In genomic region chr20:15637971-15638754, GRCh38 we compare ENCODE assay signal across 18 cellular contexts.
A peak's percentile ranks its signal among the peaks of the same experiment; 100 is the strongest.
DNase-seq lines count a peak whose midpoint lies in the region; TF ChIP-seq lines count a peak whose summit lies in the region.
"Had no signal": no experiment of that assay in that cellular context is flagged by ENCODE, and none has a peak within 500 bp of the region (broad histone marks: within the 10 kb centered on the region; RNA-seq: fewer than 3 reads in every experiment).

No MANE protein-coding gene starts in this region.

- peak; percentile 17 for TF ChIP-seq CTCF in epithelial cell of proximal tubule (conservative IDR thresholded peaks at IDR 0.05; ENCODE audit: low read depth, low read length)
- no peak for TF ChIP-seq CTCF in parathyroid adenoma (IDR thresholded peaks at IDR 0.05)

- no peaks in the 10 kb centered on the region for H3K4me1 ChIP-seq in parathyroid adenoma

- no peaks in the 10 kb centered on the region for H3K79me2 ChIP-seq in parathyroid adenoma

- no peak overlapping the region for H3K4me3 ChIP-seq in epithelial cell of proximal tubule (ENCODE audit: low read depth, low read length)
- no peak overlapping the region for H3K4me3 ChIP-seq in parathyroid adenoma (ENCODE audit: low read depth, low read length)
- H3K4me3 ChIP-seq: ascending aorta, K562, SK-N-MC had no signal

- H3K4me2 ChIP-seq in parathyroid adenoma (ENCODE audit: low read length) = peak overlapping the region; percentile 10

- no peaks in the 10 kb centered on the region for H3K9me3 ChIP-seq in parathyroid adenoma (ENCODE audit: control insufficient read depth, low read length)
- H3K9me3 ChIP-seq: ascending aorta had no signal

- H3K36me3 ChIP-seq in parathyroid adenoma (ENCODE audit: control insufficient read depth, insufficient read depth, low read length) = no peaks in the 10 kb centered on the region
- H3K36me3 ChIP-seq: ascending aorta had no signal

- DNase-seq in NCI-H1092 treated with DMSO at 0.1 percent for 48 hours (lab: John Stamatoyannopoulos, UW) (peak; percentile 17), NCI-H1092 (lab: John Stamatoyannopoulos, UW) (no peak), NCI-H1105 treated with DMSO at 0.1 percent for 48 hours (lab: John Stamatoyannopoulos, UW) (peak; percentile 17), epithelial cell of proximal tubule (ENCODE audit: low read depth) (peak; percentile 72), germinal center (ENCODE audit: low spot score) (no peak), NCI-H187 treated with DMSO at 0.1 percent for 48 hours (lab: John Stamatoyannopoulos, UW) (no peak)
- DNase-seq in stimulated activated CD8-positive, alpha-beta memory T cell treated with anti-CD3 and anti-CD28 coated beads, Interleukin-4, amount 100 ng/mL, for 48 hours = no peak
- DNase-seq: activated effector memory CD4-positive, alpha-beta T cell treated with Interleukin-2 at 50 U/mL for 16 hours; CD4-positive, alpha-beta T cell; effector CD4-positive, alpha-beta T cell; GF-D8; natural killer cell; NCI-H187; stimulated activated naive CD8-positive, alpha-beta T cell treated with anti-CD3 and anti-CD28 coated beads, Interleukin-15, Interleukin-2, amounts not matched to agents 100 U/mL and 50 U/mL, for 24 hours had no signal

- H2AFZ ChIP-seq in parathyroid adenoma = no peak overlapping the region

- no peaks in the 10 kb centered on the region for H3K27me3 ChIP-seq in parathyroid adenoma (ENCODE audit: control insufficient read depth, insufficient read depth, low read length)
- H3K27me3 ChIP-seq: ascending aorta had no signal

- H3K9ac ChIP-seq in parathyroid adenoma = no peak overlapping the region

- no peak overlapping the region for H3K27ac ChIP-seq in parathyroid adenoma
- H3K27ac ChIP-seq: ascending aorta, SK-N-MC had no signal

Comparison
In these comparisons a context has a peak if more than half of its experiments do, and no peak if none do; other contexts are left out.
1. DNase-seq: peak in NCI-H1092 treated with DMSO at 0.1 percent for 48 hours (single experiment), NCI-H1105 treated with DMSO at 0.1 percent for 48 hours (single experiment) and epithelial cell of proximal tubule (single experiment); none in NCI-H1092 (single experiment), stimulated activated CD8-positive, alpha-beta memory T cell treated with anti-CD3 and anti-CD28 coated beads, Interleukin-4, amount 100 ng/mL, for 48 hours (single experiment), germinal center (single experiment) and NCI-H187 treated with DMSO at 0.1 percent for 48 hours (single experiment).